Comparison of ENCODE assay signal across 1 cellular context in the genomic region with DNA sequence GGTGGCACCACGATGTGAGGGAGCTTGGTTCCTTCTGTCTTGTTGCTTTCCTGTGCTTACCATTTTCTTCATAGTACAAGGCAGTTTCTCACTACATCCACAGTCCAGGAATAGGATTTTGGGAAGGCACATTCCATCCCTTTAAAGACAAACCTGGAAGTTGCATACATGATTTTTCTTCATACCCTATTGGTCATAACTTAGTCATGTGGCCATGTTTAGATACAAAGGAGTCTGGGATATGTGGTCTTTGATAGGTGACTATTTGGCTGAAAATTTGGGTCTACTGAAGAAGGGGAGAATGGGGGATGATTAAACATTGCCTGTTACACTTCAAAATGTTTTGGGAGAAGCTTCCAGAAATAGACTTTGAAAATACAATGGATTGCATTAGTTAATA.
TF ChIP-seq lines count a peak whose summit lies in the region.

No MANE protein-coding gene starts in this region.

TF ChIP-seq in GM12878, 131 proteins besides CTCF, POLR2A, EP300 and RAD21 (continued from another document):
- TF ChIP-seq ZNF592 (IDR thresholded peaks at IDR 0.05), result no peak
- no peak for TF ChIP-seq POLR2AphosphoS5 (IDR thresholded peaks at IDR 0.05; ENCODE audit: low read length)
- no peak for TF ChIP-seq MEF2B (IDR thresholded peaks at IDR 0.05; ENCODE audit: partially characterized antibody, poor library complexity, severe bottlenecking)
- TF ChIP-seq, protein P1, sequence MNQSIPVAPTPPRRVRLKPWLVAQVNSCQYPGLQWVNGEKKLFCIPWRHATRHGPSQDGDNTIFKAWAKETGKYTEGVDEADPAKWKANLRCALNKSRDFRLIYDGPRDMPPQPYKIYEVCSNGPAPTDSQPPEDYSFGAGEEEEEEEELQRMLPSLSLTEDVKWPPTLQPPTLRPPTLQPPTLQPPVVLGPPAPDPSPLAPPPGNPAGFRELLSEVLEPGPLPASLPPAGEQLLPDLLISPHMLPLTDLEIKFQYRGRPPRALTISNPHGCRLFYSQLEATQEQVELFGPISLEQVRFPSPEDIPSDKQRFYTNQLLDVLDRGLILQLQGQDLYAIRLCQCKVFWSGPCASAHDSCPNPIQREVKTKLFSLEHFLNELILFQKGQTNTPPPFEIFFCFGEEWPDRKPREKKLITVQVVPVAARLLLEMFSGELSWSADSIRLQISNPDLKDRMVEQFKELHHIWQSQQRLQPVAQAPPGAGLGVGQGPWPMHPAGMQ (IDR thresholded peaks at IDR 0.05; ENCODE audit: borderline replicate concordance), result no peak
- TF ChIP-seq BCL3 (IDR thresholded peaks at IDR 0.05; ENCODE audit: borderline replicate concordance, insufficient read depth, low read depth, low read length, poor library complexity, severe bottlenecking), result no peak
- TF ChIP-seq KDM1A (IDR thresholded peaks at IDR 0.05; ENCODE audit: borderline replicate concordance), result no peak
- no peak for TF ChIP-seq HDGF (IDR thresholded peaks at IDR 0.05)
- TF ChIP-seq NBN (IDR thresholded peaks at IDR 0.05), result no peak
- TF ChIP-seq POU2F2 (IDR thresholded peaks at IDR 0.05; ENCODE audit: borderline replicate concordance, low read depth, low read length), result no peak
- TF ChIP-seq IRF4 (IDR thresholded peaks at IDR 0.05; ENCODE audit: low read depth, low read length), result no peak
- no peak for TF ChIP-seq MTA3 (IDR thresholded peaks at IDR 0.05; ENCODE audit: borderline replicate concordance, low read length)
- no peak for TF ChIP-seq MLLT1 (IDR thresholded peaks at IDR 0.05)
- TF ChIP-seq NFXL1 (IDR thresholded peaks at IDR 0.05; ENCODE audit: borderline replicate concordance), result no peak
- TF ChIP-seq, protein P2, sequence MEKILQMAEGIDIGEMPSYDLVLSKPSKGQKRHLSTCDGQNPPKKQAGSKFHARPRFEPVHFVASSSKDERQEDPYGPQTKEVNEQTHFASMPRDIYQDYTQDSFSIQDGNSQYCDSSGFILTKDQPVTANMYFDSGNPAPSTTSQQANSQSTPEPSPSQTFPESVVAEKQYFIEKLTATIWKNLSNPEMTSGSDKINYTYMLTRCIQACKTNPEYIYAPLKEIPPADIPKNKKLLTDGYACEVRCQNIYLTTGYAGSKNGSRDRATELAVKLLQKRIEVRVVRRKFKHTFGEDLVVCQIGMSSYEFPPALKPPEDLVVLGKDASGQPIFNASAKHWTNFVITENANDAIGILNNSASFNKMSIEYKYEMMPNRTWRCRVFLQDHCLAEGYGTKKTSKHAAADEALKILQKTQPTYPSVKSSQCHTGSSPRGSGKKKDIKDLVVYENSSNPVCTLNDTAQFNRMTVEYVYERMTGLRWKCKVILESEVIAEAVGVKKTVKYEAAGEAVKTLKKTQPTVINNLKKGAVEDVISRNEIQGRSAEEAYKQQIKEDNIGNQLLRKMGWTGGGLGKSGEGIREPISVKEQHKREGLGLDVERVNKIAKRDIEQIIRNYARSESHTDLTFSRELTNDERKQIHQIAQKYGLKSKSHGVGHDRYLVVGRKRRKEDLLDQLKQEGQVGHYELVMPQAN (conservative IDR thresholded peaks at IDR 0.05), result no peak
- no peak for TF ChIP-seq TAF1 (IDR thresholded peaks at IDR 0.05; ENCODE audit: borderline replicate concordance, low read depth, low read length)
- TF ChIP-seq MEF2A (IDR thresholded peaks at IDR 0.05; ENCODE audit: insufficient read depth, low read depth, low read length), result no peak
TF ChIP-seq in GM12878: peak in this region for 0.
